ENCODE assay signal across 27 cellular contexts in genomic region chr1:180271640-180272255, GRCh38. TPM values are rescaled to one million over a fixed set of nuclear protein-coding genes. Genes with fewer than 3 reads are reported as not detected.
DNase-seq lines count a peak whose midpoint lies in the region; ATAC-seq and TF ChIP-seq lines count a peak whose summit lies in the region.
"Had no signal": no experiment of that assay in that cellular context is flagged by ENCODE, and none has a peak within 500 bp of the region (broad histone marks: within the 10 kb centered on the region; RNA-seq: fewer than 3 reads in every experiment).

No MANE protein-coding gene starts in this region.

- no peak overlapping the region for H2BK5ac ChIP-seq in H9 (ENCODE audit: insufficient read length, low read length)

- H3K9me3 ChIP-seq in H9 (ENCODE audit: control insufficient read depth, low read depth, low read length) (no peaks in the 10 kb centered on the region), colonic mucosa (no peaks in the 10 kb centered on the region)
- H3K9me3 ChIP-seq in naive thymus-derived CD4-positive, alpha-beta T cell (ENCODE audit: control insufficient read depth in 2 of 3, low read length in 3 of 3), result no peaks in the 10 kb centered on the region
- H3K9me3 ChIP-seq: BLaER1 treated with 17β-estradiol and CSF1 and Interleukin-3, amounts not matched to agents 10 nM and 100 nM; MG63; neutrophil; stomach; thyroid gland had no signal

- H2BK20ac ChIP-seq in H9 (ENCODE audit: low read depth, low read length, poor library complexity, severe bottlenecking), result no peak overlapping the region

- H2BK15ac ChIP-seq in H9 (ENCODE audit: low read depth, low read length), result no peak overlapping the region; the same call in 1 of the 2 replicates

- CTCF ChIA-PET in naive thymus-derived CD4-positive, alpha-beta T cell (lab: Charles Lee), result no interaction called here

- peaks cover 43 to 51% of the 10 kb centered on the region in 2 experiments for H3K4me1 Mint-ChIP-seq in H9
- peaks cover 0 to 4% (median 0%) of the 10 kb centered on the region in 7 donors for H3K4me1 Mint-ChIP-seq in naive thymus-derived CD4-positive, alpha-beta T cell
- H3K4me1 Mint-ChIP-seq: activated CD4-positive, alpha-beta T cell treated with anti-CD3 and anti-CD28 coated beads for 36 hours; activated naive CD8-positive, alpha-beta T cell treated with anti-CD3 and anti-CD28 coated beads, Interleukin-2, amount 50 U/mL, for 24 hours; central memory CD8-positive, alpha-beta T cell; immature natural killer cell had no signal

- no peaks in the 10 kb centered on the region for H3K79me2 ChIP-seq in H9 (ENCODE audit: insufficient read depth, low read length)

- no peak overlapping the region for H4K5ac ChIP-seq in H9 (ENCODE audit: insufficient read length, low read depth, low read length)

- H3K27me3 ChIP-seq in H9 (ENCODE audit: insufficient read depth, low read length) (no peaks in the 10 kb centered on the region), colonic mucosa (no peaks in the 10 kb centered on the region)
- no peaks in the 10 kb centered on the region for H3K27me3 ChIP-seq in naive thymus-derived CD4-positive, alpha-beta T cell (ENCODE audit: control insufficient read depth in 2 of 2, insufficient read depth in 2 of 2, low read length in 2 of 2)
- H3K27me3 ChIP-seq: BLaER1 treated with 17β-estradiol and CSF1 and Interleukin-3, amounts not matched to agents 10 nM and 100 nM; MG63; neutrophil; stomach; thyroid gland had no signal

- H3K79me1 ChIP-seq in H9 (ENCODE audit: insufficient read depth, low read depth, low read length, poor library complexity, severe bottlenecking), result no peaks in the 10 kb centered on the region

- no peak overlapping the region for H3K4me2 ChIP-seq in H9 (ENCODE audit: insufficient read depth, insufficient read length, low read length)
- H3K4me2 ChIP-seq: BLaER1 treated with 17β-estradiol and CSF1 and Interleukin-3, amounts not matched to agents 10 nM and 100 nM had no signal

- DNase-seq in H9 (no peak), NCI-H82 treated with DMSO at 0.1 percent for 48 hours (lab: John Stamatoyannopoulos, UW; ENCODE audit: unreplicated experiment) (peak; percentile 80), colonic mucosa (no peak)
- DNase-seq in stimulated activated CD8-positive, alpha-beta memory T cell treated with anti-CD3 and anti-CD28 coated beads, Interleukin-4, amount 100 ng/mL, for 48 hours, result peak; percentile 1
- no peak for DNase-seq in naive thymus-derived CD4-positive, alpha-beta T cell
- DNase-seq: activated CD4-positive, alpha-beta T cell treated with anti-CD3 and anti-CD28 coated beads for 36 hours; activated CD8-positive, alpha-beta T cell treated with anti-CD3 and anti-CD28 coated beads, Interleukin-2, amount 10 ng/mL, durations not matched to agents 7 days and 5 days; activated gamma-delta T cell; activated naive CD8-positive, alpha-beta T cell treated with anti-CD3 and anti-CD28 coated beads, Interleukin-2, amount 50 U/mL, for 24 hours; COR-L47; DMS79 treated with DMSO at 0.1 percent for 48 hours; GF-D8; hypothalamus; immature natural killer cell; NCI-H2081; NCI-H774; stomach; thyroid gland had no signal

- no peak overlapping the region for H2AFZ ChIP-seq in H9 (ENCODE audit: low read length)

- H3K18ac ChIP-seq in H9 (ENCODE audit: insufficient read length, low read depth, low read length), result no peak overlapping the region

- no peak overlapping the region for H2AK5ac ChIP-seq in H9 (ENCODE audit: insufficient read length, low read length)

- H3K9me3 Mint-ChIP-seq in H9, result peaks cover 0 to 10% of the 10 kb centered on the region in 2 experiments; a peak in 2 of 5 replicates
- H3K9me3 Mint-ChIP-seq in naive thymus-derived CD4-positive, alpha-beta T cell, result no peaks in the 10 kb centered on the region
- H3K9me3 Mint-ChIP-seq: activated naive CD8-positive, alpha-beta T cell treated with anti-CD3 and anti-CD28 coated beads, Interleukin-2, amount 50 U/mL, for 24 hours; central memory CD8-positive, alpha-beta T cell; immature natural killer cell had no signal

- intact Hi-C loops in colonic mucosa (cut with DNase I), result no loop called here
- intact Hi-C loops in naive thymus-derived CD4-positive, alpha-beta T cell (cut with micrococcal nuclease), result no loop called here

- no peak overlapping the region for H2BK120ac ChIP-seq in H9 (ENCODE audit: low read depth, low read length, poor library complexity, severe bottlenecking)

- no peaks in the 10 kb centered on the region for H3K23me2 ChIP-seq in H9 (ENCODE audit: insufficient read length, low read depth, low read length, poor library complexity, severe bottlenecking)

- H3K56ac ChIP-seq in H9 (ENCODE audit: insufficient read length, low read depth, low read length), result no peak overlapping the region

- H3K4me3 Mint-ChIP-seq in H9, result no peak overlapping the region
- no peak overlapping the region for H3K4me3 Mint-ChIP-seq in naive thymus-derived CD4-positive, alpha-beta T cell
- H3K4me3 Mint-ChIP-seq: activated CD4-positive, alpha-beta T cell treated with anti-CD3 and anti-CD28 coated beads for 36 hours; activated CD8-positive, alpha-beta T cell treated with anti-CD3 and anti-CD28 coated beads, Interleukin-2, amount 10 ng/mL, durations not matched to agents 7 days and 5 days; activated naive CD8-positive, alpha-beta T cell treated with anti-CD3 and anti-CD28 coated beads, Interleukin-2, amount 50 U/mL, for 24 hours; central memory CD8-positive, alpha-beta T cell; immature natural killer cell had no signal

- H3K4me1 ChIP-seq in H9 (ENCODE audit: insufficient read depth, low read length) (peaks cover 8% of the 10 kb centered on the region; the same call in 1 of the 2 replicates), colonic mucosa (peaks cover 6% of the 10 kb centered on the region)
- no peaks in the 10 kb centered on the region for H3K4me1 ChIP-seq in naive thymus-derived CD4-positive, alpha-beta T cell (ENCODE audit: control insufficient read depth in 2 of 2, insufficient read depth in 2 of 2, low read length in 2 of 2)

- no peak overlapping the region for H3T11ph ChIP-seq in H9 (ENCODE audit: low read length)

- TF ChIP-seq CTCF in H9 (conservative IDR thresholded peaks at IDR 0.05) (no peak), colonic mucosa (IDR thresholded peaks at IDR 0.05) (no peak)

- no peak overlapping the region for H3K4me3 ChIP-seq in colonic mucosa
- no peak overlapping the region for H3K4me3 ChIP-seq in naive thymus-derived CD4-positive, alpha-beta T cell (ENCODE audit: low read length)
- H3K4me3 ChIP-seq: BLaER1 treated with 17β-estradiol and CSF1 and Interleukin-3, amounts not matched to agents 10 nM and 100 nM; MG63; stomach; thyroid gland had no signal

- peak overlapping the region; percentile 45 to 90 (median 82); a peak in 5 of 7 replicates for H3K27ac Mint-ChIP-seq in H9
- H3K27ac Mint-ChIP-seq in naive thymus-derived CD4-positive, alpha-beta T cell, result peak overlapping the region in 2 of 9 donors; percentile 21 to 45
- H3K27ac Mint-ChIP-seq: activated CD4-positive, alpha-beta T cell treated with anti-CD3 and anti-CD28 coated beads for 36 hours; activated CD8-positive, alpha-beta T cell treated with anti-CD3 and anti-CD28 coated beads, Interleukin-2, amount 10 ng/mL, durations not matched to agents 7 days and 5 days; activated naive CD8-positive, alpha-beta T cell treated with anti-CD3 and anti-CD28 coated beads, Interleukin-2, amount 50 U/mL, for 24 hours; immature natural killer cell; progenitor cell of endocrine pancreas had no signal

- no peak overlapping the region for H3K23ac ChIP-seq in H9 (ENCODE audit: insufficient read length, low read depth, low read length)

- peaks cover 33 to 42% (median 40%) of the 10 kb centered on the region in 3 experiments for H3K36me3 Mint-ChIP-seq in H9 (ENCODE audit: insufficient read depth in 1 of 3, low read depth in 3 of 3)
- peaks cover 4 to 39% (median 8%) of the 10 kb centered on the region in 5 donors for H3K36me3 Mint-ChIP-seq in naive thymus-derived CD4-positive, alpha-beta T cell

- H3K14ac ChIP-seq in H9 (ENCODE audit: insufficient read depth, low read length), result no peak overlapping the region

- H3K27ac ChIP-seq in H9 (ENCODE audit: insufficient read length, low read depth, low read length) (no peak overlapping the region), colonic mucosa (peak overlapping the region; percentile 83)
- H3K27ac ChIP-seq in naive thymus-derived CD4-positive, alpha-beta T cell (ENCODE audit: low read depth, low read length), result no peak overlapping the region
- H3K27ac ChIP-seq: BLaER1 treated with 17β-estradiol and CSF1 and Interleukin-3, amounts not matched to agents 10 nM and 100 nM; stomach; thyroid gland had no signal

- H4K8ac ChIP-seq in H9 (replicated peaks; ENCODE audit: insufficient read length, low read depth, low read length), result no peak overlapping the region

- ATAC-seq in GM21423 (IDR thresholded peaks at IDR 0.05; ENCODE audit: unreplicated experiment) (no peak), GM19467 (IDR thresholded peaks at IDR 0.05; ENCODE audit: unreplicated experiment) (no peak)
- no peak for ATAC-seq in naive thymus-derived CD4-positive, alpha-beta T cell
- ATAC-seq: activated CD4-positive, alpha-beta T cell treated with anti-CD3 and anti-CD28 coated beads for 36 hours; activated CD8-positive, alpha-beta T cell treated with anti-CD3 and anti-CD28 coated beads, Interleukin-2, amount 10 ng/mL, durations not matched to agents 7 days and 5 days; activated naive CD8-positive, alpha-beta T cell treated with anti-CD3 and anti-CD28 coated beads, Interleukin-2, amount 50 U/mL, for 24 hours had no signal

- POLR2A ChIA-PET in naive thymus-derived CD4-positive, alpha-beta T cell (lab: Charles Lee), result no interaction called here

- no peaks in the 10 kb centered on the region for H3K36me3 ChIP-seq in colonic mucosa
- peaks cover 0 to 25% (median 0%) of the 10 kb centered on the region in 3 experiments for H3K36me3 ChIP-seq in naive thymus-derived CD4-positive, alpha-beta T cell (ENCODE audit: control insufficient read depth in 2 of 3, insufficient read depth in 3 of 3, low read length in 3 of 3)
- H3K36me3 ChIP-seq: neutrophil, thyroid gland had no signal

- H2BK12ac ChIP-seq in H9 (ENCODE audit: insufficient read length, low read depth, low read length), result no peak overlapping the region

- peaks cover 2% of the 10 kb centered on the region for H3K27me3 Mint-ChIP-seq in H9 (ENCODE audit: low read depth)
- no peaks in the 10 kb centered on the region for H3K27me3 Mint-ChIP-seq in naive thymus-derived CD4-positive, alpha-beta T cell
- H3K27me3 Mint-ChIP-seq: activated CD4-positive, alpha-beta T cell treated with anti-CD3 and anti-CD28 coated beads for 36 hours; activated naive CD8-positive, alpha-beta T cell treated with anti-CD3 and anti-CD28 coated beads, Interleukin-2, amount 50 U/mL, for 24 hours; central memory CD8-positive, alpha-beta T cell; progenitor cell of endocrine pancreas had no signal

- no peak overlapping the region for H3K4ac ChIP-seq in H9 (ENCODE audit: low read depth, low read length)

- H4K20me1 ChIP-seq in H9 (ENCODE audit: control insufficient read depth, insufficient read depth, insufficient read length), result no peaks in the 10 kb centered on the region
- H4K20me1 ChIP-seq: BLaER1 treated with 17β-estradiol and CSF1 and Interleukin-3, amounts not matched to agents 10 nM and 100 nM had no signal

- H3K9ac ChIP-seq in H9 (ENCODE audit: extremely low read depth, insufficient read length, low read length) (no peak overlapping the region), colonic mucosa (ENCODE audit: low read depth in 2 of 2, low read length in 2 of 2) (no peak overlapping the region)
- H3K9ac ChIP-seq: BLaER1 treated with 17β-estradiol and CSF1 and Interleukin-3, amounts not matched to agents 10 nM and 100 nM had no signal

- no peak overlapping the region for H4K91ac ChIP-seq in H9 (ENCODE audit: insufficient read length, low read depth, low read length)

- no CpG with 5 or more reads among the region's 13 CpGs for WGBS in H9 (ENCODE audit: extremely low coverage, insufficient read length, low lambda C conversion rate)

RNA-seq across cellular contexts. Expression of gene LHX4, which starts 41.7 kb away (rescaled TPM):
- total RNA-seq in H9 (2021) (1.9 and 2.0 TPM in 2 replicates), colonic mucosa (under 1 TPM; 0.74 to 0.77 TPM)
- total RNA-seq in naive thymus-derived CD4-positive, alpha-beta T cell, result under 1 TPM in 1 of 5 experiments, not detected in 4; 0.07 TPM
- under 1 TPM; 0.24 to 0.58 TPM for polyA plus RNA-seq in naive thymus-derived CD4-positive, alpha-beta T cell
- total RNA-seq: activated CD4-positive, alpha-beta T cell treated with anti-CD3 and anti-CD28 coated beads for 36 hours; activated CD8-positive, alpha-beta T cell treated with anti-CD3 and anti-CD28 coated beads, Interleukin-2, amount 10 ng/mL, durations not matched to agents 7 days and 5 days; endothelial cell of umbilical vein; T-helper 2 cell treated with Interferon-gamma antibody and Interleukin-4, amounts not matched to agents 100 ng/mL and 5 ng/mL, for 36 hours; thyroid gland had no signal
- polyA plus RNA-seq: endothelial cell of umbilical vein had no signal

Comparison
In these comparisons a context has a peak if more than half of its experiments do, and no peak if none do; other contexts are left out.
1. DNase-seq: peak in NCI-H82 treated with DMSO at 0.1 percent for 48 hours (single experiment) and stimulated activated CD8-positive, alpha-beta memory T cell treated with anti-CD3 and anti-CD28 coated beads, Interleukin-4, amount 100 ng/mL, for 48 hours (single experiment); none in H9 (single experiment), colonic mucosa (single experiment) and naive thymus-derived CD4-positive, alpha-beta T cell (0 of 9).